ENCODE assay signal across 8 cellular contexts in genomic region chr6:149717588-149718458, GRCh38. TPM values are rescaled to one million over a fixed set of nuclear protein-coding genes. Genes with fewer than 3 reads are reported as not detected.
DNase-seq lines count a peak whose midpoint lies in the region; ATAC-seq and TF ChIP-seq lines count a peak whose summit lies in the region.

Gene LATS1, minus strand, starts transcription at chr6:149718101. Its CDS starts 15,975 bp downstream, at chr6:149702126.

- H3K27me3 ChIP-seq in BJ (ENCODE audit: control insufficient read depth, insufficient read depth, low read length), result no peaks in the 10 kb centered on the region
- H3K27me3 ChIP-seq in colonic mucosa, result no peaks in the 10 kb centered on the region

- H3K4me1 ChIP-seq in colonic mucosa, result no peaks in the 10 kb centered on the region

- no peaks in the 10 kb centered on the region for H3K9me3 ChIP-seq in colonic mucosa

- POLR2A ChIA-PET in BJ (lab: Charles Lee), result no interaction called here

- DNase-seq in BJ (ENCODE audit: low read depth), result no peak
- DNase-seq in GM19240 (ENCODE audit: insufficient read length, low spot score), result peak; percentile 71
- DNase-seq in NCI-H526 (lab: John Stamatoyannopoulos, UW), result peak; percentile 76 to 93
- DNase-seq in activated CD4-positive, alpha-beta T cell treated with anti-CD3 and anti-CD28 coated beads for 48 hours, result peak; percentile 96
- peak; percentile 93 for DNase-seq in colonic mucosa
- peak; percentile 89 to 93 for DNase-seq in left colon
- DNase-seq in stimulated activated CD4-positive, alpha-beta T cell treated with anti-CD3 and anti-CD28 coated beads, Interleukin-1b, Interleukin-23, amount 100 ng/mL, for 48 hours, result peak; percentile 92

- TF ChIP-seq CTCF in BJ (IDR thresholded peaks at IDR 0.05; ENCODE audit: insufficient read depth, low read depth, low read length) (no peak), colonic mucosa (IDR thresholded peaks at IDR 0.05) (no peak)

- CTCF ChIA-PET in BJ (lab: Yijun Ruan, JAX), result interaction anchor here (1.0 to 1.1 kb wide), 3 partner anchors 13 to 59 kb away, joined by 3 read pairs; no protein-coding TSS in a partner anchor

- H3K27ac ChIP-seq in colonic mucosa, result peak within 1 kb of the TSS; percentile 98

- peak within 1 kb of the TSS; percentile 99 for H3K4me3 ChIP-seq in BJ (ENCODE audit: low read depth, low read length)
- peak within 1 kb of the TSS; percentile 81 for H3K4me3 ChIP-seq in colonic mucosa

- ATAC-seq in HG03457 (IDR thresholded peaks at IDR 0.05; ENCODE audit: unreplicated experiment) (peak; percentile 66), left colon (peak; percentile 87)

- H3K9ac ChIP-seq in colonic mucosa (ENCODE audit: low read depth in 2 of 2, low read length in 2 of 2), result peak within 1 kb of the TSS; percentile 89 to 99

- intact Hi-C loops in colonic mucosa (cut with DNase I) (loop anchor here (5.0 kb wide), 1 partner anchor 151 kb away; the partner anchor contains the start of gene GINM1), left colon (cut with DNase I, micrococcal nuclease) (loop anchor here in 1 of 2 donors (10.0 kb wide), 1 partner anchor 207 kb away; the partner anchor contains the start of gene RAET1G)

- peaks cover under 1% of the 10 kb centered on the region; the same call in 1 of the 2 replicates for H3K36me3 ChIP-seq in BJ (ENCODE audit: control insufficient read depth, insufficient read depth, low read length)
- H3K36me3 ChIP-seq in colonic mucosa, result no peaks in the 10 kb centered on the region

RNA-seq across cellular contexts. Expression of gene LATS1, which starts in this region (rescaled TPM):
- 12.4 and 16.7 TPM in 2 replicates for polyA plus RNA-seq in BJ (2011; rRNA removed)
- polyA minus RNA-seq in BJ (2011; rRNA and poly(A)+ RNA removed), result 16.8 and 22.2 TPM in 2 replicates
- total RNA-seq in colonic mucosa (10 to 100 TPM; 17.2 to 26.5 TPM), left colon (10 to 100 TPM; 21.7 to 22.7 TPM)
